ENCODE assay signal across 26 cellular contexts in genomic region chr13:95728957-95729356, GRCh38.
"Had no signal": no experiment of that assay in that cellular context is flagged by ENCODE, and none has a peak within 500 bp of the region (broad histone marks: within the 10 kb centered on the region; RNA-seq: fewer than 3 reads in every experiment).

No MANE protein-coding gene starts in this region.

- ATAC-seq: effector memory CD8-positive, alpha-beta T cell; esophagus mucosa; gastrocnemius medialis; heart right ventricle; left cardiac atrium; left lung; left ventricle myocardium superior; lower lobe of right lung; naive thymus-derived CD4-positive, alpha-beta T cell had no signal

- DNase-seq: colonic mucosa; cortex of kidney; effector CD8-positive, alpha-beta T cell; effector memory CD8-positive, alpha-beta T cell; endodermal cell; erythroblast; esophagus squamous epithelium; foreskin fibroblast; foreskin melanocyte; gastrocnemius medialis; glutamatergic neuron; head of caudate nucleus; heart right ventricle; hippocampal formation; left cardiac atrium; left lung; left ventricle myocardium superior; lower lobe of right lung; mesendoderm; midbrain; naive thymus-derived CD4-positive, alpha-beta T cell had no signal

- H3K27ac Mint-ChIP-seq: dendritic cell treated with granulocyte-macrophage colony-stimulating factor and Interleukin-4, amounts not matched to agents 40 ng/mL and 50 ng/mL, for 4 days; endodermal cell had no signal

- H3K36me3 ChIP-seq: colonic mucosa had no signal

- H3K4me1 ChIP-seq: colonic mucosa, esophagus squamous epithelium, gastrocnemius medialis, heart right ventricle, left lung, lower lobe of right lung had no signal

- H3K4me3 Mint-ChIP-seq: dendritic cell treated with granulocyte-macrophage colony-stimulating factor and Interleukin-4, amounts not matched to agents 40 ng/mL and 50 ng/mL, for 4 days; effector memory CD8-positive, alpha-beta T cell; endodermal cell had no signal

- H3K27me3 Mint-ChIP-seq: dendritic cell treated with granulocyte-macrophage colony-stimulating factor and Interleukin-4, amounts not matched to agents 40 ng/mL and 50 ng/mL, for 4 days; effector memory CD8-positive, alpha-beta T cell; naive thymus-derived CD4-positive, alpha-beta T cell had no signal

- H3K4me3 ChIP-seq: colonic mucosa, esophagus squamous epithelium, gastrocnemius medialis, heart right ventricle, left lung, lower lobe of right lung had no signal

- FAIRE-seq: endometrium, keratinocyte had no signal

- H3K9me3 ChIP-seq: colonic mucosa, gastrocnemius medialis had no signal

- H3K27ac ChIP-seq: colonic mucosa, epithelial cell of prostate, esophagus squamous epithelium, gastrocnemius medialis, heart right ventricle, left lung, lower lobe of right lung had no signal

- H3K27me3 ChIP-seq: colonic mucosa, esophagus squamous epithelium, gastrocnemius medialis, heart right ventricle, left lung had no signal

- H3K4me1 Mint-ChIP-seq: endodermal cell had no signal
